In the genomic region with DNA sequence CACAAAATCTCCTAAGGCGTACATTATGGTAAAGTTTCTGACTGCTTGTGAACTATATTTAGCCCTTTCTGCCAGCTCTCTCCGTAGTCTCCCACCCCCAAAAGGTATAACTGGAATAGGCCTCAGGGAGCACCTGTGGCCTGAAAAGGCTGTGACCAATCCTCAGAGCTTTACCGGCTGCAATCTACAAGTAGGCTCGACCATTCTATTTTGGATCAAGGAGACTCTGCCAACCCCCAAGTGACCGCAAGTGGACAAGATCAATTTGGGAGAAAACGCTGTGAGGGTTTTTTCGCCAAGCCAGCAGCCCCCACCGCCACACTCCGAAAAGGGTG, we compare ENCODE assay signal across 8 cellular contexts.
DNase-seq lines count a peak whose midpoint lies in the region; ATAC-seq and TF ChIP-seq lines count a peak whose summit lies in the region.

No MANE protein-coding gene starts in this region.

- peak overlapping the region; percentile 62 for H3K4me3 ChIP-seq in LNCaP clone FGC (ENCODE audit: low read depth, low read length)
- H3K4me3 ChIP-seq in mucosa of stomach (ENCODE audit: low read length) = peak overlapping the region; percentile 43

- DNase-seq in LNCaP clone FGC (ENCODE audit: low read depth) (no peak), NCI-H2227 (lab: John Stamatoyannopoulos, UW; ENCODE audit: unreplicated experiment) (no peak), activated gamma-delta T cell treated with Interleukin-2 at 50 U/mL for 16 hours (no peak)

- TF ChIP-seq CTCF in C4-2B (conservative IDR thresholded peaks at IDR 0.05) = no peak
- TF ChIP-seq CTCF in LNCaP clone FGC (IDR thresholded peaks at IDR 0.05; ENCODE audit: control insufficient read depth, extremely low read depth, insufficient read depth) = no peak

- H3K27ac ChIP-seq in C4-2B (peak overlapping the region; percentile 91), cingulate gyrus (ENCODE audit: low read depth, low read length) (peak overlapping the region; percentile 69)

- H3K27me3 ChIP-seq in mucosa of stomach (ENCODE audit: control insufficient read depth, insufficient read depth, low read length) = no peaks in the 10 kb centered on the region

- no peaks in the 10 kb centered on the region for H3K36me3 ChIP-seq in mucosa of stomach (ENCODE audit: control insufficient read depth, insufficient read depth, low read length)

- H3K9ac ChIP-seq in mucosa of stomach (ENCODE audit: low read length) = peak overlapping the region; percentile 82

- peaks cover 38% of the 10 kb centered on the region for H3K4me1 ChIP-seq in mucosa of stomach (ENCODE audit: control insufficient read depth, insufficient read depth, low read length)

- no peaks in the 10 kb centered on the region for H3K9me3 ChIP-seq in mucosa of stomach (ENCODE audit: control insufficient read depth, low read length)

- ATAC-seq in HG03095 (IDR thresholded peaks at IDR 0.05; ENCODE audit: unreplicated experiment) (no peak), GM19455 (IDR thresholded peaks at IDR 0.05; ENCODE audit: unreplicated experiment) (no peak)
